In genomic region chr15:32877620-32878019, GRCh38 we compare ENCODE assay signal across 1 cellular context.
TF ChIP-seq lines count a peak whose summit lies in the region.

No MANE protein-coding gene starts in this region.

TF ChIP-seq in GM12878, 131 proteins besides CTCF, POLR2A, EP300 and RAD21:
- TF ChIP-seq NFIC (IDR thresholded peaks at IDR 0.05; ENCODE audit: low read depth, low read length): no peak
- peak; percentile 41; the same call in 1 of the 2 replicates for TF ChIP-seq ZNF24 (IDR thresholded peaks at IDR 0.05)
